In the genomic region with DNA sequence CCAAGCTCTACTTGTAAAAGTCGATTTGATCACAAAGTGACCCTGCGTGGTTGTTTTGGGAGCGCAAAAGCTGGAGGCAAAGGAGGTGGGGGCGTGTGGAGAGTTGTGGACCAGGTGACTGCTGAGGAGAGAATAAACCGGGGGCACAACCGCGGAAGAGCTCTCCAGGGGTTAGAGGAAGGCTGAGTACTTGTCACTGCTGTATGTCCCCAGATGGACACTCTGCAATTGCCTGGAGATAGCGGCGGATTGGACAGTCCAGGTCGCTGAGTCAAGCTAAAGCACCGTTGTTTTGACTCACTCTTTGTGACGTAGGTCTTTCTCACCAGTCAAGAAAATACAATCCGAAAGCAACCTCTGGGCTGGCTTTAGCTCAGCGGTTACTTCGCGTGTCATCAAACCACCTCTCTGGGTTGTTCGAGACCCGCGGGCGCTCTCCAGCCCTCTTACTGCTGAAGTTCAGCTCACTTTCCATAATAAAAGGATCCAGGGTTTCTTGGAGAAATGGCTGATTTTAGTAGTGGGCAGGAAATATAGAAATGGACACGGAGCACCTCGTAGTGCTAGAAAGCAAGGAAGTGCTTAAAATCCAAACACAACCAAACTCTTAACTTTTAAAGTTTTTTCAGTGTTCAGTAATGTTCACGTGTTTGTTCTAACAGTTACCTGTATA, we compare ENCODE assay signal across 8 cellular contexts. TPM values are rescaled to one million over a fixed set of nuclear protein-coding genes. Genes with fewer than 3 reads are reported as not detected.
A peak's percentile ranks its signal among the peaks of the same experiment; 100 is the strongest.
DNase-seq lines count a peak whose midpoint lies in the region; ATAC-seq, FAIRE-seq and TF ChIP-seq lines count a peak whose summit lies in the region.

No MANE protein-coding gene starts in this region.

- intact Hi-C loops in heart right ventricle (cut with DNase I), result loop anchor here in 1 of 10 donors (10.0 kb wide), 1 partner anchor 351 kb away; no protein-coding TSS in a partner anchor
- intact Hi-C loops in sciatic nerve (cut with DNase I), result no loop called here

- no peaks in the 10 kb centered on the region for H3K9me3 ChIP-seq in heart right ventricle

- H3K4me3 ChIP-seq in heart right ventricle, result peak overlapping the region in 3 of 10 donors; percentile 24 to 31 (median 31)

- H3K27me3 ChIP-seq in heart right ventricle, result peaks cover 0 to 50% (median 15%) of the 10 kb centered on the region in 7 donors

- peak; percentile 71 for DNase-seq in AG09319 (ENCODE audit: extremely low read depth, low read depth)
- peak; percentile 23 for DNase-seq in GM19239 (ENCODE audit: insufficient read length, low spot score)
- peak; percentile 85 to 86 for DNase-seq in SHP77 (lab: John Stamatoyannopoulos, UW)
- DNase-seq in activated naive CD4-positive, alpha-beta T cell treated with Interleukin-2 at 50 U/mL for 16 hours, result peak; percentile 80
- peak; percentile 25 to 37 for DNase-seq in heart right ventricle
- no peak for DNase-seq in sciatic nerve (ENCODE audit: low spot score)
- DNase-seq in KG1 (lab: John Stamatoyannopoulos, UW), result no peak

- H3K4me1 ChIP-seq in heart right ventricle, result no peaks in the 10 kb centered on the region

- no peak for TF ChIP-seq CTCF in AG09319 (IDR thresholded peaks at IDR 0.05; ENCODE audit: low read depth, low read length)
- TF ChIP-seq CTCF in heart right ventricle (IDR thresholded peaks at IDR 0.05), result no peak

- 5 to 6% methylated on average over 23 of the region's 23 CpGs for WGBS in heart right ventricle, 2 donors

- ATAC-seq in HG03354 (IDR thresholded peaks at IDR 0.05; ENCODE audit: poor library complexity, severe bottlenecking, unreplicated experiment) (peak; percentile 80), heart right ventricle (peak; percentile 51 to 85 (median 74)), sciatic nerve (peak; percentile 56)

- no peaks in the 10 kb centered on the region for H3K36me3 ChIP-seq in heart right ventricle

- FAIRE-seq in GM19239 (lab: Jason Lieb, UNC), result peak; percentile 89

- H3K27ac ChIP-seq in heart right ventricle, result no peak overlapping the region

RNA-seq across cellular contexts. Expression of gene ZMAT2, which starts 25.7 kb away (rescaled TPM):
- 10 to 100 TPM; 27.9 to 41.4 (median 33.6) TPM for total RNA-seq in heart right ventricle
- 10 to 100 TPM; 48.7 to 73.4 TPM for polyA plus RNA-seq in heart right ventricle
- 36.9 TPM for total RNA-seq in sciatic nerve

RNA-seq across cellular contexts. Expression of gene HARS2, which starts 34.7 kb away (rescaled TPM):
- total RNA-seq in heart right ventricle (10 to 100 TPM; 23.3 to 37.3 (median 30.0) TPM), sciatic nerve (27.1 TPM)
- polyA plus RNA-seq in heart right ventricle, result 10 to 100 TPM; 19.2 to 24.9 TPM

RNA-seq across cellular contexts. Expression of gene HARS1, which starts 34.8 kb away (rescaled TPM):
- total RNA-seq in heart right ventricle (10 to 100 TPM; 30.3 to 41.8 (median 35.8) TPM), sciatic nerve (43.3 TPM)
- polyA plus RNA-seq in heart right ventricle, result 10 to 100 TPM; 52.7 to 53.2 TPM

RNA-seq across cellular contexts. Expression of gene DND1, which starts 52.6 kb away (rescaled TPM):
- under 1 TPM in 9 of 10 donors, not detected in 1; 0.17 to 0.60 (median 0.30) TPM for total RNA-seq in heart right ventricle
- polyA plus RNA-seq in heart right ventricle, result 1 to 10 TPM in 1 of 2 donors, under 1 TPM in 1; 0.81 to 2.0 TPM
- 1.4 TPM for total RNA-seq in sciatic nerve

Comparison
In these comparisons a context has a peak if more than half of its experiments do, and no peak if none do; other contexts are left out.
1. DNase-seq: peak in AG09319 (single experiment), GM19239 (single experiment), SHP77 (2 of 2), activated naive CD4-positive, alpha-beta T cell treated with Interleukin-2 at 50 U/mL for 16 hours (single experiment) and heart right ventricle (2 of 2); none in sciatic nerve (single experiment) and KG1 (single experiment).
2. Peak in every context shown above with its lines, with median percentiles within 50 percentile points of each other: ATAC-seq.